ENCODE assay signal across 9 cellular contexts in the genomic region with DNA sequence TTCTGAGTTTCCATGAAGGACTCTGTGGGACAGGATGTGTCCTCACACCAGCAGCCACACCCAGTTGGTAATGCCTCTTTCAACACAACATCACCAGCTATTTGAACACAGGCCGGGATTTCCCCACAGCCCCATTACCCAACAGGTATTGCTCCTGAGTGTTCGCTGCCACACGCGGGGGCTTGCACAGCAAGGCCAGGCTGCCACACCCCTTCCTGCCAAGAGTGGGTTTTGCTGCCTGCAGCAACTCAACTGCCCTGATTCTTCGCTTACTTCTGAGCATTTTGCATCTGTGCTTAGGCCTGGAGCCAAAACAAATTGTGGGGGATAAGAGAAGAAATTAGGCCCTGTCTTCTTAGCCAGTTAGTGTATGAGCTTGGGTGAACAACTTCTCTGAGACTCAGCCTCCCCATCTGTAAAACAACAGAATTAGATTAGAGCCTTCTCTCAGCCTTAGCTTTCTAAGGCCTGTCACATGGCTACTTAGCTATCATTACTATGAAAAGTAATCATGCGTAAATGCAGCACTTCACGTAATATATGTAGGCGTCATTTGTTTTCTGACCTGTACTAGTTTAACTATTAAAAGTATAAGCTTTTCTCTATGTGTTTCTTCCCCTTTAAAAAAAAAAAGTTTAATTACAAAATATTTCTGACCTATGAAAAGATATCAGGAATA. TPM values are rescaled to one million over a fixed set of nuclear protein-coding genes. Genes with fewer than 3 reads are reported as not detected.
A peak's percentile ranks its signal among the peaks of the same experiment; 100 is the strongest.
DNase-seq lines count a peak whose midpoint lies in the region; ATAC-seq and TF ChIP-seq lines count a peak whose summit lies in the region.
"Had no signal": no experiment of that assay in that cellular context is flagged by ENCODE, and none has a peak within 500 bp of the region (broad histone marks: within the 10 kb centered on the region; RNA-seq: fewer than 3 reads in every experiment).

No MANE protein-coding gene starts in this region.

- WGBS in liver: 50% methylated on average over 8 of the region's 8 CpGs

- H3K9me3 ChIP-seq in liver (ENCODE audit: control insufficient read depth in 4 of 4, low read length in 3 of 4): no peaks in the 10 kb centered on the region

- H3K27me3 ChIP-seq in liver (ENCODE audit: control insufficient read depth in 4 of 4, insufficient read depth in 4 of 4, low read length in 3 of 4): no peaks in the 10 kb centered on the region

- DNase-seq in stimulated activated CD4-positive, alpha-beta T cell treated with anti-CD3 and anti-CD28 coated beads, Interleukin-12 subunit alpha, Interleukin-12 subunit beta, amount 100 ng/mL, for 4 hours: peak; percentile 12
- no peak for DNase-seq in stimulated activated CD4-positive, alpha-beta T cell treated with anti-CD3 and anti-CD28 coated beads, Interleukin-2, amount 100 ng/mL, for 48 hours
- DNase-seq in activated gamma-delta T cell treated with anti-CD3 and anti-CD28 coated beads, Interleukin-2, amount 50 U/mL, for 16 hours (ENCODE audit: low read depth): peak; percentile 36
- DNase-seq in hepatic stellate cell (ENCODE audit: low spot score): no peak
- no peak for DNase-seq in Ammon's horn (ENCODE audit: low spot score)

- no peak for TF ChIP-seq CTCF in liver (IDR thresholded peaks at IDR 0.05; ENCODE audit: low read depth, low read length, missing input control)

- TF ChIP-seq POLR2A in GM18505 (IDR thresholded peaks at IDR 0.05; ENCODE audit: borderline replicate concordance, extremely low read depth, insufficient read depth, insufficient read length): no peak

- no peak overlapping the region for H3K27ac ChIP-seq in liver (ENCODE audit: low read depth in 1 of 2, low read length in 2 of 2)
- H3K27ac ChIP-seq: C4-2B had no signal

- H3K4me3 ChIP-seq in liver (ENCODE audit: low read depth in 1 of 3, low read length in 3 of 3): no peak overlapping the region

- ATAC-seq in GM18505 (IDR thresholded peaks at IDR 0.05; ENCODE audit: unreplicated experiment): no peak
- ATAC-seq in HG03196 (IDR thresholded peaks at IDR 0.05; ENCODE audit: unreplicated experiment): no peak

- no peaks in the 10 kb centered on the region for H3K36me3 ChIP-seq in liver (ENCODE audit: control insufficient read depth in 4 of 4, insufficient read depth in 3 of 4, low read depth in 1 of 4, low read length in 3 of 4)

- H3K9ac ChIP-seq in liver (ENCODE audit: low read depth in 1 of 2, low read length in 2 of 2): no peak overlapping the region

- H3K4me1 ChIP-seq in liver (ENCODE audit: control insufficient read depth in 4 of 4, insufficient read depth in 4 of 4, low read length in 3 of 4): peaks cover 0 to 3% (median 0%) of the 10 kb centered on the region in 4 donors

- TF ChIP-seq RAD21 in liver (IDR thresholded peaks at IDR 0.05): peak; percentile 10 to 49

TF ChIP-seq in liver, 16 proteins besides CTCF, POLR2A, EP300 and RAD21:
- peak; percentile 6 to 56 for TF ChIP-seq HNF4A (conservative IDR thresholded peaks at IDR 0.05)
- peak; percentile 52 for TF ChIP-seq SP1 (IDR thresholded peaks at IDR 0.05)
- TF ChIP-seq, protein P1, sequence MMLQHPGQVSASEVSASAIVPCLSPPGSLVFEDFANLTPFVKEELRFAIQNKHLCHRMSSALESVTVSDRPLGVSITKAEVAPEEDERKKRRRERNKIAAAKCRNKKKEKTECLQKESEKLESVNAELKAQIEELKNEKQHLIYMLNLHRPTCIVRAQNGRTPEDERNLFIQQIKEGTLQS (IDR thresholded peaks at IDR 0.05): no peak
- peak; percentile 40 to 43 for TF ChIP-seq RXRA (IDR thresholded peaks at IDR 0.05)
TF ChIP-seq in liver: peak in this region for 3.

RNA-seq across cellular contexts. Expression of a gene that starts 20.0 kb away (rescaled TPM):
- 10 to 100 TPM; 23.1 to 27.4 TPM for total RNA-seq in liver
- polyA plus RNA-seq in liver: 10 to 100 TPM; 13.1 to 28.0 TPM

Comparison
In these comparisons a context has a peak if more than half of its experiments do, and no peak if none do; other contexts are left out.
1. DNase-seq: peak in stimulated activated CD4-positive, alpha-beta T cell treated with anti-CD3 and anti-CD28 coated beads, Interleukin-12 subunit alpha, Interleukin-12 subunit beta, amount 100 ng/mL, for 4 hours (single experiment) and activated gamma-delta T cell treated with anti-CD3 and anti-CD28 coated beads, Interleukin-2, amount 50 U/mL, for 16 hours (single experiment); none in stimulated activated CD4-positive, alpha-beta T cell treated with anti-CD3 and anti-CD28 coated beads, Interleukin-2, amount 100 ng/mL, for 48 hours (0 of 2), hepatic stellate cell (single experiment) and Ammon's horn (single experiment).